ENCODE assay signal across 14 cellular contexts in genomic region chr10:24894728-24895127, GRCh38. TPM values are rescaled to one million over a fixed set of nuclear protein-coding genes. Genes with fewer than 3 reads are reported as not detected.
DNase-seq lines count a peak whose midpoint lies in the region; ATAC-seq, FAIRE-seq and TF ChIP-seq lines count a peak whose summit lies in the region.
"Had no signal": no experiment of that assay in that cellular context is flagged by ENCODE, and none has a peak within 500 bp of the region (broad histone marks: within the 10 kb centered on the region; RNA-seq: fewer than 3 reads in every experiment).

No MANE protein-coding gene starts in this region.

- TF ChIP-seq POLR2A in K562 (conservative IDR thresholded peaks at IDR 0.05) = no peak

- DNase-seq in HT1080 (ENCODE audit: low read depth) = peak; percentile 42
- DNase-seq in activated CD4-positive, alpha-beta T cell treated with anti-CD3 and anti-CD28 coated beads, Interleukin-2, amount 10 ng/mL, durations not matched to agents 7 days and 5 days = no peak
- DNase-seq in K562 (ENCODE audit: extremely low read depth in 1 of 4, low spot score in 3 of 4) = no peak
- DNase-seq in neural progenitor cell (ENCODE audit: low spot score) = no peak
- no peak for DNase-seq in effector CD8-positive, alpha-beta T cell (lab: John Stamatoyannopoulos, UW)
- DNase-seq in NCI-H187 treated with DMSO at 0.1 percent for 48 hours (lab: John Stamatoyannopoulos, UW) = no peak
- DNase-seq: DMS 273 treated with DMSO at 0.1 percent for 48 hours, foreskin melanocyte, NCI-H1930 had no signal

- TF ChIP-seq EP300 in K562 (IDR thresholded peaks at IDR 0.05; ENCODE audit: low read length) = no peak

- no peaks in the 10 kb centered on the region for H3K79me2 ChIP-seq in K562 (ENCODE audit: control insufficient read depth, insufficient read depth, low read length)
- no peaks in the 10 kb centered on the region for H3K79me2 ChIP-seq in neural progenitor cell (ENCODE audit: low read depth)

- CTCF ChIA-PET in activated CD4-positive, alpha-beta T cell treated with anti-CD3 and anti-CD28 coated beads, Interleukin-2, amount 10 ng/mL, durations not matched to agents 7 days and 5 days (lab: Charles Lee) = interaction anchor here (0.9 kb wide), 1 partner anchor 9 kb away, joined by 3 read pairs; no protein-coding TSS in a partner anchor
- CTCF ChIA-PET in K562 (lab: Yijun Ruan, JAX; ENCODE audit: low intra/inter-chr PET ratio) = no interaction called here

- no peaks in the 10 kb centered on the region for H3K36me3 Mint-ChIP-seq in activated CD4-positive, alpha-beta T cell treated with anti-CD3 and anti-CD28 coated beads, Interleukin-2, amount 10 ng/mL, durations not matched to agents 7 days and 5 days (ENCODE audit: low read depth)
- H3K36me3 Mint-ChIP-seq in neural progenitor cell = no peaks in the 10 kb centered on the region
- H3K36me3 Mint-ChIP-seq: WTC11 had no signal

- H3K27me3 Mint-ChIP-seq in activated CD4-positive, alpha-beta T cell treated with anti-CD3 and anti-CD28 coated beads, Interleukin-2, amount 10 ng/mL, durations not matched to agents 7 days and 5 days = no peaks in the 10 kb centered on the region
- H3K27me3 Mint-ChIP-seq in neural progenitor cell (ENCODE audit: insufficient read depth, low read depth) = no peaks in the 10 kb centered on the region
- H3K27me3 Mint-ChIP-seq: type B pancreatic cell had no signal

- H3F3A ChIP-seq in neural progenitor cell (ENCODE audit: low read depth) = no peaks in the 10 kb centered on the region

- ATAC-seq in K562 (no peak), GM19395 (IDR thresholded peaks at IDR 0.05; ENCODE audit: unreplicated experiment) (no peak), HG03175 (IDR thresholded peaks at IDR 0.05; ENCODE audit: unreplicated experiment) (no peak)
- ATAC-seq: WTC11 had no signal

- H3K9me3 ChIP-seq in K562 (replicated peaks; ENCODE audit: control insufficient read depth, insufficient read depth, low read depth, low read length) = no peaks in the 10 kb centered on the region
- no peaks in the 10 kb centered on the region for H3K9me3 ChIP-seq in neural progenitor cell (ENCODE audit: low read depth)

- H3K9me3 Mint-ChIP-seq in activated CD4-positive, alpha-beta T cell treated with anti-CD3 and anti-CD28 coated beads, Interleukin-2, amount 10 ng/mL, durations not matched to agents 7 days and 5 days = peaks cover 2% of the 10 kb centered on the region
- H3K9me3 Mint-ChIP-seq in neural progenitor cell = no peaks in the 10 kb centered on the region
- H3K9me3 Mint-ChIP-seq: WTC11 had no signal

- WGBS in K562 (ENCODE audit: insufficient coverage, low coverage, missing lambda C conversion rate) = 88% methylated on average over 8 of the region's 8 CpGs

- H3K4me2 ChIP-seq in K562 (ENCODE audit: insufficient read depth, low read length) = no peak overlapping the region
- no peak overlapping the region for H3K4me2 ChIP-seq in neural progenitor cell
- H3K4me2 ChIP-seq: KMS-11 had no signal

- H3K4me3 Mint-ChIP-seq in activated CD4-positive, alpha-beta T cell treated with anti-CD3 and anti-CD28 coated beads, Interleukin-2, amount 10 ng/mL, durations not matched to agents 7 days and 5 days = no peak overlapping the region
- H3K4me3 Mint-ChIP-seq in neural progenitor cell = no peak overlapping the region
- H3K4me3 Mint-ChIP-seq: type B pancreatic cell, WTC11 had no signal

- H4K20me1 ChIP-seq in K562 (replicated peaks; ENCODE audit: control insufficient read depth, insufficient read depth, low read length) (no peaks in the 10 kb centered on the region), neural progenitor cell (ENCODE audit: low read depth) (no peaks in the 10 kb centered on the region)

- intact Hi-C loops in K562 (cut with micrococcal nuclease) = no loop called here

- no peaks in the 10 kb centered on the region for H3K9me1 ChIP-seq in K562 (ENCODE audit: control insufficient read depth, insufficient read depth, low read length)

- H3K27ac ChIP-seq in K562 (ENCODE audit: extremely low read depth, low read depth, low read length) (peak overlapping the region; percentile 22; the same call in 1 of the 3 replicates), neural progenitor cell (no peak overlapping the region)
- H3K27ac ChIP-seq: KMS-11 had no signal

- H3K9ac ChIP-seq in K562 (ENCODE audit: insufficient read depth in 1 of 2, low read depth in 2 of 2, low read length in 2 of 2) (no peak overlapping the region), neural progenitor cell (no peak overlapping the region)
- H3K9ac ChIP-seq: KMS-11 had no signal

- no peak for FAIRE-seq in K562 (lab: Jason Lieb, UNC)

- POLR2A ChIA-PET in activated CD4-positive, alpha-beta T cell treated with anti-CD3 and anti-CD28 coated beads, Interleukin-2, amount 10 ng/mL, durations not matched to agents 7 days and 5 days (lab: Charles Lee) = interaction anchor here (0.6 to 0.7 kb wide), 2 partner anchors 26 to 27 kb away, joined by 5 read pairs; no protein-coding TSS in a partner anchor
- POLR2A ChIA-PET in K562 (lab: Yijun Ruan, JAX) = interaction anchor here (0.6 kb wide), 1 partner anchor 187 kb away, joined by 3 read pairs; no protein-coding TSS in a partner anchor

- H3K27me3 ChIP-seq in K562 (ENCODE audit: control insufficient read depth in 2 of 2, insufficient read depth in 2 of 2, low read length in 2 of 2) = no peaks in the 10 kb centered on the region
- H3K27me3 ChIP-seq in neural progenitor cell = no peaks in the 10 kb centered on the region

- no TSS peak for BruUV-seq in K562 (replicated peaks; lab: Mats Ljungman, UMichigan)

- TF ChIP-seq CTCF in K562 (IDR thresholded peaks at IDR 0.05 in 2 of 3, conservative IDR thresholded peaks at IDR 0.05 in 1 of 3; ENCODE audit: insufficient read depth in 2 of 3, low read depth in 1 of 3, low read length in 3 of 3) (no peak), neural progenitor cell (IDR thresholded peaks at IDR 0.05) (no peak)

- peaks cover 5 to 40% of the 10 kb centered on the region in 2 experiments for H3K4me1 ChIP-seq in K562 (replicated peaks in 1 of 2; ENCODE audit: control insufficient read depth in 2 of 2, insufficient read depth in 2 of 2, low read length in 2 of 2)
- H3K4me1 ChIP-seq in neural progenitor cell = no peaks in the 10 kb centered on the region

- TF ChIP-seq RAD21 in K562 (CRISPR knock-in tag; conservative IDR thresholded peaks at IDR 0.05 in 1 of 2, IDR thresholded peaks at IDR 0.05 in 1 of 2) = no peak

- no peaks in the 10 kb centered on the region for H3K36me3 ChIP-seq in K562 (ENCODE audit: control insufficient read depth, insufficient read depth, low read length)
- H3K36me3 ChIP-seq in neural progenitor cell = no peaks in the 10 kb centered on the region

- peaks cover 33% of the 10 kb centered on the region for H3K4me1 Mint-ChIP-seq in activated CD4-positive, alpha-beta T cell treated with anti-CD3 and anti-CD28 coated beads, Interleukin-2, amount 10 ng/mL, durations not matched to agents 7 days and 5 days
- H3K4me1 Mint-ChIP-seq in neural progenitor cell = peaks cover 9% of the 10 kb centered on the region

- H3K4me3 ChIP-seq in K562 (no peak overlapping the region), neural progenitor cell (no peak overlapping the region)

- H3K27ac Mint-ChIP-seq in activated CD4-positive, alpha-beta T cell treated with anti-CD3 and anti-CD28 coated beads, Interleukin-2, amount 10 ng/mL, durations not matched to agents 7 days and 5 days = peak overlapping the region; percentile 81
- H3K27ac Mint-ChIP-seq in neural progenitor cell = peak overlapping the region; percentile 60
- H3K27ac Mint-ChIP-seq: type B pancreatic cell, WTC11 had no signal

- in situ Hi-C loops in K562 (cut with MboI) = no loop called here

- H2AFZ ChIP-seq in K562 (ENCODE audit: low read depth, low read length) = peak overlapping the region; percentile 40
- H2AFZ ChIP-seq in neural progenitor cell (replicated peaks) = no peak overlapping the region

TF ChIP-seq in K562, 482 proteins besides CTCF, POLR2A, EP300 and RAD21 (continues in another document):
- TF ChIP-seq KAT7 (CRISPR knock-in tag; IDR thresholded peaks at IDR 0.05; ENCODE audit: borderline replicate concordance) (no peak), MAFK (IDR thresholded peaks at IDR 0.05; ENCODE audit: low read length) (no peak), DMBX1 (CRISPR knock-in tag; IDR thresholded peaks at IDR 0.05; ENCODE audit: borderline replicate concordance) (no peak), ZNF511 (CRISPR knock-in tag; IDR thresholded peaks at IDR 0.05) (no peak)

RNA-seq across cellular contexts. Expression of gene PRTFDC1, which starts 57.7 kb away (rescaled TPM):
- 0.30 TPM in 1 of 2 replicates, not detected in the other for total RNA-seq in HT1080 (2014; rRNA removed; shearing (Covaris generic))
- 0.17 and 0.35 TPM in 2 replicates for polyA plus RNA-seq in HT1080 (2015; cell fraction: cytosol; rRNA removed)
- polyA plus RNA-seq in HT1080 (2015; cell fraction: nucleus; rRNA removed) = not detected in 2 replicates
- total RNA-seq in activated CD4-positive, alpha-beta T cell treated with anti-CD3 and anti-CD28 coated beads, Interleukin-2, amount 10 ng/mL, durations not matched to agents 7 days and 5 days = under 1 TPM; 0.27 to 0.46 TPM
- 3.9 and 7.0 TPM in 2 replicates for total RNA-seq in K562 (2011; cell fraction: chromatin; rRNA removed; ENCODE audit: low replicate concordance)
- 2.5 and 3.3 TPM in 2 replicates for total RNA-seq in K562 (2011; cell fraction: nucleolus; rRNA removed)
- 3.3 and 4.6 TPM in 2 replicates for total RNA-seq in K562 (2011; cell fraction: nucleoplasm; rRNA removed)
- total RNA-seq in K562 (2014; rRNA removed) (6.0 and 7.0 TPM in 2 replicates), K562 (2014; rRNA removed; fragmentation: Illumina TruSeq; extraction: Trizol) (10.0 and 14.4 TPM in 2 replicates), K562 (2015; rRNA removed; fragmentation: Illumina TruSeq; extraction: Trizol) (9.4 and 9.5 TPM in 2 replicates), K562 (2021) (7.5 and 8.0 TPM in 2 replicates), neural progenitor cell (ENCODE audit: low replicate concordance) (26.4 and 37.7 TPM in 2 replicates)
- polyA plus RNA-seq in K562 (2011; rRNA removed) (17.4 and 27.6 TPM in 2 replicates), K562 (2014; fragmentation: Illumina TruSeq; extraction: Trizol) (10.7 and 12.5 TPM in 2 replicates), K562 (2014; fragmentation: Nextera tagmentation; extraction: Ambion mirVana) (10 to 100 TPM; 19.0 to 19.7 TPM), K562 (2014; rRNA removed) (9.1 TPM in 2 replicates)
- 6.6 and 11.7 TPM in 2 replicates for polyA plus RNA-seq in K562 (2011; cell fraction: cytosol; rRNA removed)
- 7.0 and 9.7 TPM in 2 replicates for polyA plus RNA-seq in K562 (2011; cell fraction: nucleus; rRNA removed)
- polyA plus RNA-seq in K562 (2012) = 12.9 and 14.9 TPM in 2 replicates
- polyA minus RNA-seq in K562 (2011; rRNA and poly(A)+ RNA removed) = 24.3 and 33.2 TPM in 2 replicates
- 1.8 and 8.7 TPM in 2 replicates for polyA minus RNA-seq in K562 (2011; cell fraction: cytosol; rRNA and poly(A)+ RNA removed)
- 4.0 and 7.3 TPM in 2 replicates for polyA minus RNA-seq in K562 (2011; cell fraction: nucleus; rRNA and poly(A)+ RNA removed)
